1 cellular context compared by ENCODE assay signal in the genomic region with DNA sequence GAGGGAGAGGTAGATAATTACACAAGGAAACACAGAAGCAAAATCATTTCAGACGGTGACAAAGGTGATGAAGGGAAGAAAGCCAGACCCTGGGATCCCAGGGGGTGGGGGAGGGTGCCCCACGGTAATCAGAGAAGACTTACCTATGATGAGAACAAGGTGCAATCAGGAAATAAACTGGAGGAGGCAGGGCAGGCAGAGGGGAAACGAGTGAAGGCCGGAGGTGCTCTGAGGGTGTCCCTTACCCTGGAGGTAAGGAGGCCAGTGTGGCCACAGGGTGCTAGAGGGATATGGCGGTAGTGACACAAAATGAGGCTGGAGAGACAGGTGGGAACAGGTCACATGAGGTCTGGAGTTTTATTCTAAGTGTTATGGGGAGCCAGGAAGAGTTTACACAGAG.
TF ChIP-seq lines count a peak whose summit lies in the region.

No MANE protein-coding gene starts in this region.

TF ChIP-seq in K562, 482 proteins besides CTCF, POLR2A, EP300 and RAD21:
- TF ChIP-seq, protein P1, sequence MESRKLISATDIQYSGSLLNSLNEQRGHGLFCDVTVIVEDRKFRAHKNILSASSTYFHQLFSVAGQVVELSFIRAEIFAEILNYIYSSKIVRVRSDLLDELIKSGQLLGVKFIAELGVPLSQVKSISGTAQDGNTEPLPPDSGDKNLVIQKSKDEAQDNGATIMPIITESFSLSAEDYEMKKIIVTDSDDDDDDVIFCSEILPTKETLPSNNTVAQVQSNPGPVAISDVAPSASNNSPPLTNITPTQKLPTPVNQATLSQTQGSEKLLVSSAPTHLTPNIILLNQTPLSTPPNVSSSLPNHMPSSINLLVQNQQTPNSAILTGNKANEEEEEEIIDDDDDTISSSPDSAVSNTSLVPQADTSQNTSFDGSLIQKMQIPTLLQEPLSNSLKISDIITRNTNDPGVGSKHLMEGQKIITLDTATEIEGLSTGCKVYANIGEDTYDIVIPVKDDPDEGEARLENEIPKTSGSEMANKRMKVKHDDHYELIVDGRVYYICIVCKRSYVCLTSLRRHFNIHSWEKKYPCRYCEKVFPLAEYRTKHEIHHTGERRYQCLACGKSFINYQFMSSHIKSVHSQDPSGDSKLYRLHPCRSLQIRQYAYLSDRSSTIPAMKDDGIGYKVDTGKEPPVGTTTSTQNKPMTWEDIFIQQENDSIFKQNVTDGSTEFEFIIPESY (CRISPR knock-in tag; IDR thresholded peaks at IDR 0.05): 0 out of 2 replicates have a peak, but pooled peaks have one; percentile 27
- TF ChIP-seq PML (IDR thresholded peaks at IDR 0.05; ENCODE audit: low read length): no peak
